10 cellular contexts compared by ENCODE assay signal in the genomic region with DNA sequence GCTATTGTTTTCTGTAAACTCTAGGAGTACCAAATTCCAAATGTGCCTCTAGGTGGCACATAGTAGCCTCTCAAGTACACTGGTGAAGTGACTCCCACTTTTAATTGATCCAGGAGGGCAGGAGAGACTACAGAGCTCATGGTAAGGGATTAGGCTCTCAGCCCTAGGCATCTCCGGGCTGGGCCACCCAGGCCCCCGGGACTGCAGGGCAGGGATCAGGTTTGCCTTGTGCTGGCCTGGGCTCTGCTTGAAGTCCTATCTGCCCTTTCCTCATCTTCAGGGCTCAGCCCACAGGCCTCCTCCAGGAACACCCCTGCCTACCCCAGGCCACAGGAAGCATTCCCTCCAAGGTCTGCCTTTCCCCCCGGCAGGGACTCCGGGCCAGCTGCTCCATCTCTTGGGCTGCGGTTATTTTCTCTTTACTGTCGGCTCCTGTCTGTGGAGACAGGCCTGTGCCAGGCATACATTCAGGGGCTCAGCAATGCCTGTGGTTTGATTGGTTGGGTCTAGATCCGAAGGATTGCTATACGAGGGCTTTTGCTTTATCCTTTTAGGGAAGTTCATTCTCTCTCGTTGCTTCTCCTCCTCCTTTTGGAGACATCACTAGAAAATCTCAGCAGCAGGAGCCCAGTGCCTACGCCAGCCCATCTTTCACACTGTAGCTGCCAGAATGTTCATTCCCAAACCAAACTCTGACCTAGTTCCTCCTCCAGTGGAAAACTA. TPM values are rescaled to one million over a fixed set of nuclear protein-coding genes. Genes with fewer than 3 reads are reported as not detected.
DNase-seq lines count a peak whose midpoint lies in the region; ATAC-seq and TF ChIP-seq lines count a peak whose summit lies in the region.
"Had no signal": no experiment of that assay in that cellular context is flagged by ENCODE, and none has a peak within 500 bp of the region (broad histone marks: within the 10 kb centered on the region; RNA-seq: fewer than 3 reads in every experiment).

No MANE protein-coding gene starts in this region.

- no peaks in the 10 kb centered on the region for H3K4me1 Mint-ChIP-seq in CD14-positive monocyte
- H3K4me1 Mint-ChIP-seq: activated B cell treated with CpG ODN at 0.5 μM for 24 hours had no signal

- H3K27ac ChIP-seq in cardiac muscle cell, result no peak overlapping the region
- H3K27ac ChIP-seq in gastrocnemius medialis, result peak overlapping the region; percentile 27 to 53 (median 40)

- H3K4me3 ChIP-seq in HAP-1, result no peak overlapping the region
- no peak overlapping the region for H3K4me3 ChIP-seq in cardiac muscle cell
- H3K4me3 ChIP-seq in gastrocnemius medialis, result no peak overlapping the region

- peaks cover 4 to 10% (median 7%) of the 10 kb centered on the region in 3 donors for H3K27me3 Mint-ChIP-seq in CD14-positive monocyte (ENCODE audit: low read depth in 3 of 3)

- no peak overlapping the region for H3K4me3 Mint-ChIP-seq in CD14-positive monocyte
- H3K4me3 Mint-ChIP-seq: activated B cell treated with CpG ODN at 0.5 μM for 24 hours had no signal

- intact Hi-C loops in gastrocnemius medialis (cut with DNase I; ENCODE audit: low total_unique reads) (loop anchor here (5.0 kb wide), 1 partner anchor 87 kb away; no protein-coding TSS in a partner anchor), CD14-positive monocyte (cut with micrococcal nuclease) (loop anchor here in 1 of 2 donors (10.0 kb wide), 1 partner anchor 485 kb away; no protein-coding TSS in a partner anchor)

- H3K27me3 ChIP-seq in HAP-1 (ENCODE audit: low read depth) (no peaks in the 10 kb centered on the region), cardiac muscle cell (no peaks in the 10 kb centered on the region), gastrocnemius medialis (no peaks in the 10 kb centered on the region)

- no peak for TF ChIP-seq POLR2A in gastrocnemius medialis (IDR thresholded peaks at IDR 0.05)

- no peak for ATAC-seq in gastrocnemius medialis

- H3K36me3 Mint-ChIP-seq in CD14-positive monocyte, result no peaks in the 10 kb centered on the region

- in situ Hi-C loops in HAP-1 (cut with MboI; ENCODE audit: low sequenced_read_pairs), result loop anchor here (5.0 kb wide), 1 partner anchor 482 kb away; no protein-coding TSS in a partner anchor
- in situ Hi-C loops in gastrocnemius medialis (cut with MboI; ENCODE audit: low sequenced_read_pairs in 4 of 4), result loop anchor here (5.0 to 10.0 kb wide), 3 partner anchors 475 to 485 kb away; no protein-coding TSS in a partner anchor

- DNase-seq in HAP-1 (ENCODE audit: low spot score in 2 of 2), result peak; percentile 11 to 34
- peak; percentile 66 for DNase-seq in SK-N-DZ (ENCODE audit: low spot score)
- peak; percentile 15 to 88 for DNase-seq in cardiac muscle cell (ENCODE audit: low read depth in 1 of 2, low spot score in 1 of 2)
- no peak for DNase-seq in gastrocnemius medialis
- no peak for DNase-seq in stimulated activated CD4-positive, alpha-beta T cell treated with anti-CD3 and anti-CD28 coated beads, Interleukin-15, amount 100 ng/mL, for 24 hours
- DNase-seq in GOT3 (lab: John Stamatoyannopoulos, UW), result no peak
- DNase-seq in CD14-positive monocyte (ENCODE audit: low spot score), result no peak
- DNase-seq in activated naive CD4-positive, alpha-beta T cell treated with Interleukin-2 at 50 U/mL for 16 hours, result no peak
- DNase-seq: activated B cell treated with CpG ODN at 0.5 μM for 24 hours; stimulated activated naive CD4-positive, alpha-beta T cell treated with Interleukin-2 at 50 U/mL for 16 hours had no signal

- no peaks in the 10 kb centered on the region for H3K36me3 ChIP-seq in HAP-1 (replicated peaks)
- H3K36me3 ChIP-seq in cardiac muscle cell, result no peaks in the 10 kb centered on the region
- H3K36me3 ChIP-seq in gastrocnemius medialis, result no peaks in the 10 kb centered on the region

- H3K9me3 ChIP-seq in HAP-1, result no peaks in the 10 kb centered on the region
- H3K9me3 ChIP-seq in cardiac muscle cell (ENCODE audit: low read depth), result no peaks in the 10 kb centered on the region
- H3K9me3 ChIP-seq in gastrocnemius medialis, result no peaks in the 10 kb centered on the region

- H3K4me1 ChIP-seq in HAP-1 (no peaks in the 10 kb centered on the region), cardiac muscle cell (ENCODE audit: low read depth) (peaks cover 4% of the 10 kb centered on the region), gastrocnemius medialis (peaks cover 34 to 35% of the 10 kb centered on the region in 2 donors)

- no peak for TF ChIP-seq CTCF in cardiac muscle cell (IDR thresholded peaks at IDR 0.05; ENCODE audit: low read depth, low read length)
- TF ChIP-seq CTCF in gastrocnemius medialis (IDR thresholded peaks at IDR 0.05 in 4 of 5, conservative IDR thresholded peaks at IDR 0.05 in 1 of 5), result no peak
- no peak for TF ChIP-seq CTCF in CD14-positive monocyte (IDR thresholded peaks at IDR 0.05)

- no peaks in the 10 kb centered on the region for H3K9me3 Mint-ChIP-seq in CD14-positive monocyte
- H3K9me3 Mint-ChIP-seq: activated B cell treated with CpG ODN at 0.5 μM for 24 hours had no signal

- H3K27ac Mint-ChIP-seq in CD14-positive monocyte, result no peak overlapping the region
- H3K27ac Mint-ChIP-seq: activated B cell treated with CpG ODN at 0.5 μM for 24 hours had no signal

RNA-seq across cellular contexts. Expression of gene PARVA, which starts 32.8 kb away (rescaled TPM):
- polyA plus RNA-seq in SK-N-DZ (2014; cell fraction: cytosol; rRNA removed), result 63.4 and 64.4 TPM in 2 replicates
- 26.6 and 30.5 TPM in 2 replicates for polyA plus RNA-seq in SK-N-DZ (2014; cell fraction: nucleus; rRNA removed)
- 13.0 and 14.9 TPM in 2 replicates for total RNA-seq in cardiac muscle cell
- 24.2 and 26.4 TPM in 2 replicates for polyA plus RNA-seq in cardiac muscle cell
- 1 to 10 TPM; 4.4 to 9.7 (median 8.4) TPM for total RNA-seq in gastrocnemius medialis
- not detected for polyA plus RNA-seq in CD14-positive monocyte
- total RNA-seq: activated B cell treated with CpG ODN at 0.5 μM for 24 hours had no signal

Comparison
In these comparisons a context has a peak if more than half of its experiments do, and no peak if none do; other contexts are left out.
1. DNase-seq: peak in HAP-1 (2 of 2), SK-N-DZ (single experiment) and cardiac muscle cell (2 of 2); none in gastrocnemius medialis (0 of 2), stimulated activated CD4-positive, alpha-beta T cell treated with anti-CD3 and anti-CD28 coated beads, Interleukin-15, amount 100 ng/mL, for 24 hours (single experiment), GOT3 (single experiment), CD14-positive monocyte (single experiment) and activated naive CD4-positive, alpha-beta T cell treated with Interleukin-2 at 50 U/mL for 16 hours (single experiment).